ENCODE assay signal across 12 cellular contexts in genomic region chr5:132102101-132102701, GRCh38. TPM values are rescaled to one million over a fixed set of nuclear protein-coding genes. Genes with fewer than 3 reads are reported as not detected.
DNase-seq lines count a peak whose midpoint lies in the region; ATAC-seq and TF ChIP-seq lines count a peak whose summit lies in the region.
"Had no signal": no experiment of that assay in that cellular context is flagged by ENCODE, and none has a peak within 500 bp of the region (broad histone marks: within the 10 kb centered on the region; RNA-seq: fewer than 3 reads in every experiment).

No MANE protein-coding gene starts in this region.

- peak; percentile 58 for DNase-seq in MV-4-11 (lab: John Stamatoyannopoulos, UW)
- DNase-seq in activated CD4-positive, alpha-beta T cell treated with anti-CD3 and anti-CD28 coated beads for 4 hours: peak; percentile 44 to 55
- DNase-seq in MCF 10A (ENCODE audit: unreplicated experiment): no peak
- DNase-seq in stimulated activated CD8-positive, alpha-beta memory T cell treated with anti-CD3 and anti-CD28 coated beads, Interleukin-4, amount 100 ng/mL, for 48 hours: peak; percentile 72
- no peak for DNase-seq in hepatocyte (ENCODE audit: low spot score)
- DNase-seq: NCI-H1417, right cardiac atrium, SIG-M5 had no signal

- peak overlapping the region; percentile 90 for H3K27ac Mint-ChIP-seq in MCF 10A (ENCODE audit: low read depth, unreplicated experiment)

- H4K20me1 ChIP-seq in hepatocyte (ENCODE audit: insufficient read depth, poor library complexity, severe bottlenecking): no peaks in the 10 kb centered on the region

- no peaks in the 10 kb centered on the region for H3K9me3 ChIP-seq in hepatocyte (ENCODE audit: low read depth)

- H3K4me3 ChIP-seq in hepatocyte: no peak overlapping the region

- H3K27ac ChIP-seq in hepatocyte: no peak overlapping the region

- no peaks in the 10 kb centered on the region for H3K4me1 ChIP-seq in hepatocyte (ENCODE audit: insufficient read depth)

- 95% methylated on average over 5 of the region's 5 CpGs for WGBS in hepatocyte (ENCODE audit: low lambda C conversion rate, missing lambda C conversion rate)

- no peak overlapping the region for H3K4me3 Mint-ChIP-seq in MCF 10A (ENCODE audit: unreplicated experiment)

- ATAC-seq in GM21381 (IDR thresholded peaks at IDR 0.05; ENCODE audit: unreplicated experiment): no peak
- ATAC-seq in GM19463 (IDR thresholded peaks at IDR 0.05; ENCODE audit: unreplicated experiment): no peak

- H3K36me3 ChIP-seq in hepatocyte (replicated peaks; ENCODE audit: insufficient read depth, low read depth): no peaks in the 10 kb centered on the region

- no peak for TF ChIP-seq CTCF in MCF 10A (IDR thresholded peaks at IDR 0.05; ENCODE audit: unreplicated experiment)
- TF ChIP-seq CTCF in hepatocyte (IDR thresholded peaks at IDR 0.05; ENCODE audit: poor library complexity): no peak

- no peaks in the 10 kb centered on the region for H3K36me3 Mint-ChIP-seq in MCF 10A (ENCODE audit: insufficient read depth, unreplicated experiment)

- intact Hi-C loops in MCF 10A (cut with micrococcal nuclease): loop anchor here (2.0 kb wide), 2 partner anchors 35 to 37 kb away; no protein-coding TSS in a partner anchor

- H2AFZ ChIP-seq in hepatocyte: no peak overlapping the region

- CTCF ChIA-PET in MCF 10A (lab: Yijun Ruan, JAX): interaction anchor here (0.6 to 1.0 kb wide), 4 partner anchors 11 to 330 kb away, joined by 3 to 7 read pairs (median 3); no protein-coding TSS in a partner anchor

- H3K27me3 Mint-ChIP-seq in MCF 10A (ENCODE audit: insufficient read depth, unreplicated experiment): no peaks in the 10 kb centered on the region

- POLR2A ChIA-PET in MCF 10A (lab: Yijun Ruan, JAX): interaction anchor here (0.9 to 1.5 kb wide), 2 partner anchors 9 to 30 kb away, joined by 3 to 5 read pairs; no protein-coding TSS in a partner anchor

- no peaks in the 10 kb centered on the region for H3K27me3 ChIP-seq in hepatocyte

- H3K4me2 ChIP-seq in hepatocyte: no peak overlapping the region

- no TSS peak for BruUV-seq in MCF 10A (replicated peaks; lab: Mats Ljungman, UMichigan)

- H3K4me1 Mint-ChIP-seq in MCF 10A (ENCODE audit: insufficient read depth, unreplicated experiment): peaks cover 28% of the 10 kb centered on the region

- no peaks in the 10 kb centered on the region for H3K9me2 ChIP-seq in hepatocyte (replicated peaks; ENCODE audit: insufficient read depth)

- no peaks in the 10 kb centered on the region for H3K9me3 Mint-ChIP-seq in MCF 10A (ENCODE audit: unreplicated experiment)

- H3K79me2 ChIP-seq in hepatocyte: no peaks in the 10 kb centered on the region

RNA-seq across cellular contexts. Expression of gene CSF2, which starts 28.6 kb away (rescaled TPM):
- total RNA-seq in MCF 10A (2022): not detected in 2 replicates
- 1.0 TPM in 1 of 2 replicates, not detected in the other for total RNA-seq in hepatocyte
- polyA plus RNA-seq in hepatocyte: not detected in 2 replicates
- total RNA-seq: liver, right cardiac atrium, temporal lobe had no signal
- polyA plus RNA-seq: liver, right cardiac atrium had no signal

RNA-seq across cellular contexts. Expression of gene IL3, which starts 41.7 kb away (rescaled TPM):
- total RNA-seq in MCF 10A (2022) (not detected in 2 replicates), hepatocyte (0.37 TPM in 1 of 2 replicates, not detected in the other)
- polyA plus RNA-seq in hepatocyte: not detected in 2 replicates
- total RNA-seq: liver, right cardiac atrium, temporal lobe had no signal
- polyA plus RNA-seq: liver, right cardiac atrium had no signal

Comparison
In these comparisons a context has a peak if more than half of its experiments do, and no peak if none do; other contexts are left out.
1. DNase-seq: peak in MV-4-11 (single experiment), activated CD4-positive, alpha-beta T cell treated with anti-CD3 and anti-CD28 coated beads for 4 hours (2 of 2) and stimulated activated CD8-positive, alpha-beta memory T cell treated with anti-CD3 and anti-CD28 coated beads, Interleukin-4, amount 100 ng/mL, for 48 hours (single experiment); none in MCF 10A (single experiment) and hepatocyte (single experiment).